22 cellular contexts compared by ENCODE assay signal in genomic region chr15:57015897-57016296, GRCh38.
DNase-seq lines count a peak whose midpoint lies in the region; ATAC-seq and TF ChIP-seq lines count a peak whose summit lies in the region.
"Had no signal": no experiment of that assay in that cellular context is flagged by ENCODE, and none has a peak within 500 bp of the region (broad histone marks: within the 10 kb centered on the region; RNA-seq: fewer than 3 reads in every experiment).

No MANE protein-coding gene starts in this region.

- H3K4me1 ChIP-seq in PC-3 (ENCODE audit: insufficient read depth, low read length) (peaks cover 34% of the 10 kb centered on the region), foreskin keratinocyte (peaks cover 15% of the 10 kb centered on the region)

- DNase-seq in Daoy (ENCODE audit: low read depth) = peak; percentile 9
- peak; percentile 79 for DNase-seq in PC-3
- peak; percentile 66 to 83 for DNase-seq in foreskin keratinocyte
- DNase-seq in nephron progenitor cell = no peak
- DNase-seq in WERI-Rb-1 = no peak
- DNase-seq: activated CD8-positive, alpha-beta T cell treated with anti-CD3 and anti-CD28 coated beads, Interleukin-2, amount 10 ng/mL, durations not matched to agents 7 days and 5 days; activated naive CD8-positive, alpha-beta T cell treated with anti-CD3 and anti-CD28 coated beads, Interleukin-2, amount 10 ng/mL, durations not matched to agents 7 days and 5 days; activated T-cell treated with anti-CD3 and anti-CD28 coated beads, Interleukin-2, amount 50 U/mL, for 48 hours; caudate nucleus; CD8-positive, alpha-beta memory T cell; MG63; NCI-H187; nucleus accumbens; SIG-M5; stimulated activated CD4-positive, alpha-beta T cell treated with anti-CD3 and anti-CD28 coated beads, Interleukin-2, amount 100 ng/mL, for 48 hours; T-helper 17 cell had no signal

- H3F3A ChIP-seq in PC-3 (ENCODE audit: low read length, unreplicated experiment) = no peaks in the 10 kb centered on the region

- no peak overlapping the region for H3K9ac ChIP-seq in PC-3 (ENCODE audit: low read length)

- H4K20me1 ChIP-seq in PC-3 (ENCODE audit: low read length) = no peaks in the 10 kb centered on the region

- BruUV-seq in PC-3 (replicated peaks; lab: Mats Ljungman, UMichigan) = no TSS peak

- H3K9me3 Mint-ChIP-seq in nephron progenitor cell = peaks cover 5% of the 10 kb centered on the region
- H3K9me3 Mint-ChIP-seq: CD8-positive, alpha-beta memory T cell; GM23338 had no signal

- TF ChIP-seq CTCF in PC-3 (conservative IDR thresholded peaks at IDR 0.05; ENCODE audit: low read depth, low read length) (no peak), foreskin keratinocyte (conservative IDR thresholded peaks at IDR 0.05) (no peak), nephron progenitor cell (IDR thresholded peaks at IDR 0.05) (no peak), WERI-Rb-1 (IDR thresholded peaks at IDR 0.05; ENCODE audit: low read depth, low read length) (no peak)

- H3K9me2 ChIP-seq in PC-3 (replicated peaks; ENCODE audit: low read length) = no peaks in the 10 kb centered on the region

- H3K36me3 ChIP-seq in PC-3 (ENCODE audit: low read depth, low read length) (no peaks in the 10 kb centered on the region), WERI-Rb-1 (peaks cover 3% of the 10 kb centered on the region; the same call in 1 of the 2 replicates)
- H3K36me3 ChIP-seq: MG63, vagina had no signal

- H3K27ac Mint-ChIP-seq in nephron progenitor cell = peak overlapping the region; percentile 54
- H3K27ac Mint-ChIP-seq: activated CD8-positive, alpha-beta T cell treated with anti-CD3 and anti-CD28 coated beads, Interleukin-2, amount 10 ng/mL, durations not matched to agents 7 days and 5 days; activated naive CD8-positive, alpha-beta T cell treated with anti-CD3 and anti-CD28 coated beads, Interleukin-2, amount 10 ng/mL, durations not matched to agents 7 days and 5 days; GM23338; T-helper 17 cell; WTC11 had no signal

- no peak overlapping the region for H2AFZ ChIP-seq in PC-3 (ENCODE audit: low read length)
- H2AFZ ChIP-seq: GM23338 had no signal

- H3K27me3 ChIP-seq in PC-3 (ENCODE audit: low read length) (no peaks in the 10 kb centered on the region), foreskin keratinocyte (no peaks in the 10 kb centered on the region), WERI-Rb-1 (ENCODE audit: insufficient read depth, low read depth, severe bottlenecking) (no peaks in the 10 kb centered on the region)
- H3K27me3 ChIP-seq: MG63, vagina had no signal

- H3K79me2 ChIP-seq in PC-3 (ENCODE audit: low read length) = peaks cover 38% of the 10 kb centered on the region

- ATAC-seq in PC-3 (peak; percentile 60), foreskin keratinocyte (peak; percentile 97), HG03521 (IDR thresholded peaks at IDR 0.05; ENCODE audit: unreplicated experiment) (no peak), GM21786 (IDR thresholded peaks at IDR 0.05; ENCODE audit: unreplicated experiment) (no peak), GM21529 (IDR thresholded peaks at IDR 0.05; ENCODE audit: unreplicated experiment) (no peak)
- ATAC-seq: activated CD8-positive, alpha-beta T cell treated with anti-CD3 and anti-CD28 coated beads, Interleukin-2, amount 10 ng/mL, durations not matched to agents 7 days and 5 days; T-helper 17 cell had no signal

- CTCF ChIA-PET in PC-3 (lab: Charles Lee) = no interaction called here

- intact Hi-C loops in PC-3 (cut with micrococcal nuclease) = loop anchor here (10.0 kb wide), 1 partner anchor 199 kb away; no protein-coding TSS in a partner anchor

- H3K9me3 ChIP-seq in PC-3 (ENCODE audit: low read length) = no peaks in the 10 kb centered on the region
- no peaks in the 10 kb centered on the region for H3K9me3 ChIP-seq in WERI-Rb-1 (ENCODE audit: severe bottlenecking)
- H3K9me3 ChIP-seq: MG63, vagina had no signal

- H3K4me2 ChIP-seq in PC-3 (ENCODE audit: low read length) = peak overlapping the region; percentile 20; the same call in 1 of the 2 replicates
- H3K4me2 ChIP-seq: GM23338 had no signal

- H3K4me3 Mint-ChIP-seq in nephron progenitor cell = no peak overlapping the region
- H3K4me3 Mint-ChIP-seq: activated CD8-positive, alpha-beta T cell treated with anti-CD3 and anti-CD28 coated beads, Interleukin-2, amount 10 ng/mL, durations not matched to agents 7 days and 5 days; activated naive CD8-positive, alpha-beta T cell treated with anti-CD3 and anti-CD28 coated beads, Interleukin-2, amount 10 ng/mL, durations not matched to agents 7 days and 5 days; CD8-positive, alpha-beta memory T cell; GM23338; T-helper 17 cell; WTC11 had no signal

- POLR2A ChIA-PET in PC-3 (lab: Charles Lee; ENCODE audit: unreplicated experiment) = no interaction called here

- peaks cover 34% of the 10 kb centered on the region for H3K4me1 Mint-ChIP-seq in nephron progenitor cell

- H3K27me3 Mint-ChIP-seq in nephron progenitor cell (ENCODE audit: low read depth, poor library complexity) = no peaks in the 10 kb centered on the region
- H3K27me3 Mint-ChIP-seq: activated naive CD8-positive, alpha-beta T cell treated with anti-CD3 and anti-CD28 coated beads, Interleukin-2, amount 10 ng/mL, durations not matched to agents 7 days and 5 days; CD8-positive, alpha-beta memory T cell; T-helper 17 cell had no signal

- H3K4me3 ChIP-seq in PC-3 (ENCODE audit: low read length) (no peak overlapping the region), WERI-Rb-1 (ENCODE audit: low read depth, low read length) (no peak overlapping the region)
- H3K4me3 ChIP-seq: GM23338, MG63, vagina had no signal

- H3K27ac ChIP-seq in PC-3 (ENCODE audit: low read length) (peak overlapping the region; percentile 62), foreskin keratinocyte (peak overlapping the region; percentile 65), WERI-Rb-1 (no peak overlapping the region)
- H3K27ac ChIP-seq: vagina had no signal

- H3K36me3 Mint-ChIP-seq in nephron progenitor cell (ENCODE audit: low read depth) = peaks cover 47% of the 10 kb centered on the region

Comparison
In these comparisons a context has a peak if more than half of its experiments do, and no peak if none do; other contexts are left out.
1. DNase-seq: peak in Daoy (single experiment), PC-3 (single experiment) and foreskin keratinocyte (2 of 2); none in nephron progenitor cell (single experiment) and WERI-Rb-1 (single experiment).
2. ATAC-seq: peak in PC-3 (single experiment) and foreskin keratinocyte (single experiment); none in HG03521 (single experiment), GM21786 (single experiment) and GM21529 (single experiment).